Comparison of ENCODE assay signal across 8 cellular contexts in genomic region chr1:32073387-32074229, GRCh38. TPM values are rescaled to one million over a fixed set of nuclear protein-coding genes. Genes with fewer than 3 reads are reported as not detected.
DNase-seq lines count a peak whose midpoint lies in the region; ATAC-seq and TF ChIP-seq lines count a peak whose summit lies in the region.

No MANE protein-coding gene starts in this region.

- no peaks in the 10 kb centered on the region for H3K9me3 Mint-ChIP-seq in endothelial cell (ENCODE audit: unreplicated experiment)
- peaks cover 2% of the 10 kb centered on the region for H3K9me3 Mint-ChIP-seq in neural crest cell

- peak; percentile 17 for ATAC-seq in GM19351 (IDR thresholded peaks at IDR 0.05; ENCODE audit: unreplicated experiment)

- peak; percentile 92 for DNase-seq in NCI-H128 (lab: John Stamatoyannopoulos, UW; ENCODE audit: unreplicated experiment)
- DNase-seq in endothelial cell (ENCODE audit: low spot score): no peak
- DNase-seq in neural crest cell (ENCODE audit: low read depth, low spot score): no peak
- no peak for DNase-seq in T-helper 9 cell
- no peak for DNase-seq in SKM-1 (lab: John Stamatoyannopoulos, UW; ENCODE audit: unreplicated experiment)
- no peak for DNase-seq in GM10248 (ENCODE audit: extremely low spot score)
- DNase-seq in SK-N-DZ (ENCODE audit: low spot score): no peak

- H3K27me3 Mint-ChIP-seq in endothelial cell (ENCODE audit: unreplicated experiment): peaks cover 8% of the 10 kb centered on the region
- peaks cover 3% of the 10 kb centered on the region for H3K27me3 Mint-ChIP-seq in neural crest cell (ENCODE audit: low read depth)

- POLR2A ChIA-PET in GM10248 (lab: Yijun Ruan, JAX): interaction anchor here (0.5 to 2.1 kb wide), 12 partner anchors 11 to 1113 kb away, joined by 3 to 13 read pairs (median 4); partner anchors contain the start of genes BSDC1, KPNA6 and MARCKSL1

- CTCF ChIA-PET in GM10248 (lab: Yijun Ruan, JAX): interaction anchor here (0.8 to 3.6 kb wide), 16 partner anchors 8 to 175 kb away, joined by 3 to 24 read pairs (median 4); partner anchors contain the start of gene KPNA6

- peaks cover 34% of the 10 kb centered on the region for H3K4me1 Mint-ChIP-seq in endothelial cell (ENCODE audit: unreplicated experiment)
- H3K4me1 Mint-ChIP-seq in neural crest cell: peaks cover 40% of the 10 kb centered on the region

- H3K4me3 Mint-ChIP-seq in endothelial cell (ENCODE audit: unreplicated experiment): peak overlapping the region; percentile 91
- H3K4me3 Mint-ChIP-seq in neural crest cell: peak overlapping the region; percentile 95

- H3K27ac Mint-ChIP-seq in endothelial cell (ENCODE audit: unreplicated experiment) (peak overlapping the region; percentile 79), neural crest cell (ENCODE audit: unreplicated experiment) (peak overlapping the region; percentile 95)

- TF ChIP-seq CTCF in endothelial cell (IDR thresholded peaks at IDR 0.05; ENCODE audit: unreplicated experiment) (no peak), neural crest cell (conservative IDR thresholded peaks at IDR 0.05) (peak; percentile 37), GM10248 (IDR thresholded peaks at IDR 0.05; ENCODE audit: control extremely low read depth, extremely low read depth, low read depth, missing control alignments) (no peak)

- H3K36me3 Mint-ChIP-seq in endothelial cell (ENCODE audit: low read depth, unreplicated experiment): peaks cover 29% of the 10 kb centered on the region
- H3K36me3 Mint-ChIP-seq in neural crest cell (ENCODE audit: low read depth): peaks cover 8% of the 10 kb centered on the region

RNA-seq across cellular contexts. Expression of gene TMEM39B, which starts 0.9 kb away (rescaled TPM):
- 26.9 TPM for total RNA-seq in endothelial cell (ENCODE audit: unreplicated experiment)
- 34.8 and 36.0 TPM in 2 replicates for total RNA-seq in neural crest cell
- polyA plus RNA-seq in SK-N-DZ (2014; cell fraction: cytosol; rRNA removed): 6.7 and 9.1 TPM in 2 replicates
- polyA plus RNA-seq in SK-N-DZ (2014; cell fraction: nucleus; rRNA removed): 11.0 and 11.9 TPM in 2 replicates

RNA-seq across cellular contexts. Expression of gene KPNA6, which starts 34.2 kb away (rescaled TPM):
- total RNA-seq in endothelial cell (ENCODE audit: unreplicated experiment) (95.3 TPM), neural crest cell (63.6 and 70.0 TPM in 2 replicates)
- 26.2 and 33.5 TPM in 2 replicates for polyA plus RNA-seq in SK-N-DZ (2014; cell fraction: cytosol; rRNA removed)
- polyA plus RNA-seq in SK-N-DZ (2014; cell fraction: nucleus; rRNA removed): 13.3 and 19.3 TPM in 2 replicates

RNA-seq across cellular contexts. Expression of gene KHDRBS1, which starts 59.9 kb away (rescaled TPM):
- total RNA-seq in endothelial cell (ENCODE audit: unreplicated experiment) (203 TPM), neural crest cell (292 and 299 TPM in 2 replicates)
- 115 and 123 TPM in 2 replicates for polyA plus RNA-seq in SK-N-DZ (2014; cell fraction: cytosol; rRNA removed)
- 73.1 and 117 TPM in 2 replicates for polyA plus RNA-seq in SK-N-DZ (2014; cell fraction: nucleus; rRNA removed)
